In the genomic region with DNA sequence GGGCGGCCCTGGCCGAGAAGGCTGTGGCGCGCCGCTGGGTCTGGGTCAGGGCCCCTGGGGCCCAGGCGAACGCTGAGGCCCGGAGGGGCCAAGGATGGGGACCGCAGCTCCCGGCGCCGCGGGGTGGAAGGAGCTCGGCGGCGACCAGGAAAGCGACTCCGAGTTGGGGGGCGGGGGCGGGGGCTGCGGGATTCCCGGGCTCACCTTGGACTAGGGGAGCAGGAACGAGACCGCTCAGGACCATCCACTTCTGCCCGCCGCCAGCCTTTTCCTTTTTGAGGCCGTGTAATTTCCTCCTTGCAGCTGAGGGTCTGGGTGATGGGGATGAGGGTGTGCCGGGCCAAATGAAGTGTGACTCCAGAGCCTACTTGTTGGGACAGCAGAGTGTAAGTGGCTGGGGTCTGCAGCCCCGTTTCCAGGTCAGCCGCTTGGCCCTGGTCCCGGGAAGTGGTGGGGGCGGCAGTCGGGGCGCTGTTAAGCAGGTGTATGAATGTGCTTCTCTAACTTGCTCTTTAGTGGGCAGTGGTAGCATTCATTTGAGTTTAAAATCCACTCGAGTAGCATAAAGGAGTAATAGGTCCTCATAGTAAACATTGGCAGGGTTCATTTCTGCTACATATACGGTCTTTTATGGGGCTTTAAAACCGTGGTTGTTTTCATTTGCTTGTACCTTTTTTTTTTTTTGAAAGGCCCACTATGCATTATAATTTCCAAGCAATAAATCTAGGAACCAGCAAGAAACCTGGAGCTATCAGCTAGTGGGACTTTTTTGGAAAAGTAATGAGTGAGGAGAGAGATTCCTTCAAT, we compare ENCODE assay signal across 8 cellular contexts. TPM values are rescaled to one million over a fixed set of nuclear protein-coding genes. Genes with fewer than 3 reads are reported as not detected.
DNase-seq lines count a peak whose midpoint lies in the region; ATAC-seq and TF ChIP-seq lines count a peak whose summit lies in the region.

No MANE protein-coding gene starts in this region.

- TF ChIP-seq POLR2A in GM18505 (IDR thresholded peaks at IDR 0.05; ENCODE audit: borderline replicate concordance, extremely low read depth, insufficient read depth, insufficient read length) (no peak), Peyer's patch (IDR thresholded peaks at IDR 0.05) (no peak)

- DNase-seq in AG04449 (ENCODE audit: low read depth, low spot score) (no peak), Peyer's patch (peak; percentile 57 to 74 (median 65)), amniotic epithelial cell (ENCODE audit: low read depth) (peak; percentile 46), hepatic stellate cell (ENCODE audit: low spot score) (peak; percentile 31), SHP77 (lab: John Stamatoyannopoulos, UW) (no peak)

- H3K27me3 ChIP-seq in Peyer's patch (no peaks in the 10 kb centered on the region), rectal smooth muscle tissue (ENCODE audit: control insufficient read depth, insufficient read depth, low read length) (no peaks in the 10 kb centered on the region)

- POLR2A ChIA-PET in AG04449 (lab: Yijun Ruan, JAX): interaction anchor here (0.6 kb wide), 1 partner anchor 48 kb away, joined by 3 read pairs; no protein-coding TSS in a partner anchor

- H3K4me1 ChIP-seq in Peyer's patch (peaks cover 0 to 25% (median 6%) of the 10 kb centered on the region in 4 donors), rectal smooth muscle tissue (ENCODE audit: control insufficient read depth, insufficient read depth, low read length) (peaks cover 5% of the 10 kb centered on the region)

- ATAC-seq in GM18505 (IDR thresholded peaks at IDR 0.05; ENCODE audit: unreplicated experiment) (peak; percentile 36), HG03025 (IDR thresholded peaks at IDR 0.05; ENCODE audit: low FRiP score, unreplicated experiment) (peak; percentile 33)

- H3K36me3 ChIP-seq in Peyer's patch (no peaks in the 10 kb centered on the region), rectal smooth muscle tissue (ENCODE audit: control insufficient read depth, insufficient read depth, low read length) (no peaks in the 10 kb centered on the region)

- CTCF ChIA-PET in AG04449 (lab: Yijun Ruan, JAX): interaction anchor here (1.2 to 6.4 kb wide), 8 partner anchors 12 to 189 kb away, joined by 4 to 38 read pairs (median 4); partner anchors contain the start of genes HTD2, KCTD6 and RPP14

- H3K9ac ChIP-seq in rectal smooth muscle tissue (ENCODE audit: low read length): no peak overlapping the region

- TF ChIP-seq CTCF in AG04449 (IDR thresholded peaks at IDR 0.05; ENCODE audit: insufficient read depth, low read length, missing control alignments) (no peak), Peyer's patch (IDR thresholded peaks at IDR 0.05) (no peak)

- H3K9me3 ChIP-seq in Peyer's patch: no peaks in the 10 kb centered on the region

- peak overlapping the region; percentile 62 to 89 (median 68) for H3K27ac ChIP-seq in Peyer's patch
- H3K27ac ChIP-seq in rectal smooth muscle tissue (ENCODE audit: low read depth, low read length): peak overlapping the region; percentile 43

- H3K4me3 ChIP-seq in AG04449 (ENCODE audit: low read depth, low read length) (peak overlapping the region; percentile 75), Peyer's patch (peak overlapping the region; percentile 79 to 98 (median 90)), rectal smooth muscle tissue (ENCODE audit: low read length) (peak overlapping the region; percentile 89)

RNA-seq across cellular contexts. Expression of gene PXK, which starts 0.7 kb away (rescaled TPM):
- total RNA-seq in Peyer's patch: 10 to 100 TPM; 15.3 to 73.4 (median 28.4) TPM

RNA-seq across cellular contexts. Expression of gene HTD2, which starts 27.1 kb away (rescaled TPM):
- total RNA-seq in Peyer's patch: 10 to 100 TPM in 1 of 4 donors, 1 to 10 TPM in 2, not detected in 1; 4.8 to 12.8 (median 6.5) TPM

RNA-seq across cellular contexts. Expression of gene RPP14, which starts 27.4 kb away (rescaled TPM):
- 10 to 100 TPM in 3 of 4 donors, 1 to 10 TPM in 1; 9.9 to 23.1 (median 13.4) TPM for total RNA-seq in Peyer's patch

Comparison
In these comparisons a context has a peak if more than half of its experiments do, and no peak if none do; other contexts are left out.
1. DNase-seq: peak in Peyer's patch (3 of 3), amniotic epithelial cell (single experiment) and hepatic stellate cell (single experiment); none in AG04449 (single experiment) and SHP77 (0 of 2).
2. Peak in every context shown above with its lines, with median percentiles within 50 percentile points of each other: H3K4me3 ChIP-seq.